25 cellular contexts compared by ENCODE assay signal in genomic region chr12:93279849-93280412, GRCh38.
DNase-seq lines count a peak whose midpoint lies in the region; ATAC-seq, FAIRE-seq and TF ChIP-seq lines count a peak whose summit lies in the region.
"Had no signal": no experiment of that assay in that cellular context is flagged by ENCODE, and none has a peak within 500 bp of the region (broad histone marks: within the 10 kb centered on the region; RNA-seq: fewer than 3 reads in every experiment).

No MANE protein-coding gene starts in this region.

- no peaks in the 10 kb centered on the region for H3K27me3 ChIP-seq in pancreas
- no peaks in the 10 kb centered on the region for H3K27me3 ChIP-seq in ovary
- H3K27me3 ChIP-seq in body of pancreas = no peaks in the 10 kb centered on the region
- H3K27me3 ChIP-seq: gastrocnemius medialis, neutrophil, upper lobe of left lung had no signal

- TF ChIP-seq EP300 in ovary (IDR thresholded peaks at IDR 0.05) = no peak

- H3K27me3 Mint-ChIP-seq in endothelial cell (ENCODE audit: unreplicated experiment) = peaks cover 4% of the 10 kb centered on the region
- H3K27me3 Mint-ChIP-seq: activated naive CD4-positive, alpha-beta T cell treated with anti-CD3 and anti-CD28 coated beads, Interleukin-2, amount 50 U/mL, for 24 hours; stimulated activated naive CD8-positive, alpha-beta T cell treated with anti-CD3 and anti-CD28 coated beads, Interleukin-15, Interleukin-2, amounts not matched to agents 100 ng/mL and 50 ng/mL, for 24 hours had no signal

- ATAC-seq in left ventricle myocardium superior = peak; percentile 36
- ATAC-seq in left cardiac atrium = no peak
- no peak for ATAC-seq in pancreas
- ATAC-seq in body of pancreas = no peak
- ATAC-seq: activated CD4-positive, CD25-positive, alpha-beta regulatory T cell treated with anti-CD3 and anti-CD28 coated beads, Interleukin-2, amount 50 U/mL, for 24 hours; right cardiac atrium had no signal

- H3K4me3 ChIP-seq in pancreas (no peak overlapping the region), ovary (no peak overlapping the region), body of pancreas (no peak overlapping the region)
- H3K4me3 ChIP-seq: gastrocnemius medialis, upper lobe of left lung had no signal

- H3K27ac ChIP-seq in pancreas (no peak overlapping the region), ovary (no peak overlapping the region), body of pancreas (no peak overlapping the region)
- H3K27ac ChIP-seq: epithelial cell of prostate, gastrocnemius medialis, neutrophil, upper lobe of left lung had no signal

- H3K9me3 ChIP-seq in pancreas (no peaks in the 10 kb centered on the region), ovary (no peaks in the 10 kb centered on the region), body of pancreas (no peaks in the 10 kb centered on the region)
- H3K9me3 ChIP-seq: gastrocnemius medialis, neutrophil, upper lobe of left lung had no signal

- peaks cover 15% of the 10 kb centered on the region for H3K4me1 Mint-ChIP-seq in endothelial cell (ENCODE audit: unreplicated experiment)
- H3K4me1 Mint-ChIP-seq: activated naive CD4-positive, alpha-beta T cell treated with anti-CD3 and anti-CD28 coated beads, Interleukin-2, amount 50 U/mL, for 24 hours; CD4-positive, alpha-beta memory T cell had no signal

- H3K36me3 ChIP-seq in pancreas (no peaks in the 10 kb centered on the region), ovary (no peaks in the 10 kb centered on the region), body of pancreas (replicated peaks in 1 of 2; ENCODE audit: insufficient read depth in 1 of 2, low read depth in 2 of 2) (no peaks in the 10 kb centered on the region)
- H3K36me3 ChIP-seq: gastrocnemius medialis, neutrophil, upper lobe of left lung had no signal

- no peak for TF ChIP-seq CTCF in endothelial cell (IDR thresholded peaks at IDR 0.05; ENCODE audit: unreplicated experiment)
- TF ChIP-seq CTCF in pancreas (IDR thresholded peaks at IDR 0.05) = no peak
- TF ChIP-seq CTCF in ovary (IDR thresholded peaks at IDR 0.05) = no peak
- no peak for TF ChIP-seq CTCF in body of pancreas (IDR thresholded peaks at IDR 0.05)

- TF ChIP-seq POLR2A in ovary (IDR thresholded peaks at IDR 0.05) = no peak
- no peak for TF ChIP-seq POLR2A in body of pancreas (IDR thresholded peaks at IDR 0.05)

- intact Hi-C loops in left ventricle myocardium superior (cut with micrococcal nuclease) = no loop called here
- intact Hi-C loops in left cardiac atrium (cut with DNase I) = no loop called here
- intact Hi-C loops in pancreas (cut with DNase I) = no loop called here
- intact Hi-C loops in ovary (cut with DNase I) = no loop called here
- intact Hi-C loops in body of pancreas (cut with DNase I) = no loop called here

- peak overlapping the region; percentile 0 for H3K27ac Mint-ChIP-seq in endothelial cell (ENCODE audit: unreplicated experiment)
- H3K27ac Mint-ChIP-seq: activated naive CD4-positive, alpha-beta T cell treated with anti-CD3 and anti-CD28 coated beads, Interleukin-2, amount 50 U/mL, for 24 hours; CD4-positive, alpha-beta memory T cell; stimulated activated naive CD8-positive, alpha-beta T cell treated with anti-CD3 and anti-CD28 coated beads, Interleukin-15, Interleukin-2, amounts not matched to agents 100 ng/mL and 50 ng/mL, for 24 hours; T-helper 2 cell treated with Interferon-gamma antibody and Interleukin-4, amounts not matched to agents 5 μg/mL and 100 μg/mL, for 36 hours had no signal

- no peak for FAIRE-seq in pancreas (lab: Jason Lieb, UNC)
- FAIRE-seq: H1 had no signal

- 60 to 73% methylated on average over 2 of the region's 2 CpGs for WGBS in pancreas, 2 donors
- WGBS in ovary, 3 donors = 22 to 38% (median 25%) methylated on average over 2 of the region's 2 CpGs
- WGBS in body of pancreas, 2 donors = 39 to 49% methylated on average over 2 of the region's 2 CpGs

- H3K4me3 Mint-ChIP-seq in endothelial cell (ENCODE audit: unreplicated experiment) = peak overlapping the region; percentile 51
- H3K4me3 Mint-ChIP-seq: activated naive CD4-positive, alpha-beta T cell treated with anti-CD3 and anti-CD28 coated beads, Interleukin-2, amount 50 U/mL, for 24 hours; CD4-positive, alpha-beta memory T cell; stimulated activated naive CD8-positive, alpha-beta T cell treated with anti-CD3 and anti-CD28 coated beads, Interleukin-15, Interleukin-2, amounts not matched to agents 100 ng/mL and 50 ng/mL, for 24 hours; T-helper 2 cell treated with Interferon-gamma antibody and Interleukin-4, amounts not matched to agents 5 μg/mL and 100 μg/mL, for 36 hours had no signal

- DNase-seq in left ventricle myocardium superior (no peak), left cardiac atrium (no peak), NCI-H2196 (lab: John Stamatoyannopoulos, UW; ENCODE audit: unreplicated experiment) (peak; percentile 30), endothelial cell (ENCODE audit: low spot score) (peak; percentile 8), pancreas (no peak), ovary (no peak), medulla oblongata (ENCODE audit: extremely low spot score) (no peak), body of pancreas (no peak)
- DNase-seq: activated T-cell treated with anti-CD3 and anti-CD28 coated beads, Interleukin-2, amount 50 U/mL, for 48 hours; CD4-positive, alpha-beta memory T cell; gastrocnemius medialis; Karpas-422; left colon; NCI-H1092; NCI-H2227 treated with DMSO at 0.1 percent for 48 hours; right cardiac atrium; SIG-M5; upper lobe of left lung had no signal

- H3K4me1 ChIP-seq in pancreas (no peaks in the 10 kb centered on the region), ovary (ENCODE audit: insufficient read depth) (no peaks in the 10 kb centered on the region), body of pancreas (no peaks in the 10 kb centered on the region)
- H3K4me1 ChIP-seq: upper lobe of left lung had no signal

- no peaks in the 10 kb centered on the region for H3K9me3 Mint-ChIP-seq in endothelial cell (ENCODE audit: unreplicated experiment)
- H3K9me3 Mint-ChIP-seq: activated naive CD4-positive, alpha-beta T cell treated with anti-CD3 and anti-CD28 coated beads, Interleukin-2, amount 50 U/mL, for 24 hours; stimulated activated naive CD8-positive, alpha-beta T cell treated with anti-CD3 and anti-CD28 coated beads, Interleukin-15, Interleukin-2, amounts not matched to agents 100 ng/mL and 50 ng/mL, for 24 hours; T-helper 2 cell treated with Interferon-gamma antibody and Interleukin-4, amounts not matched to agents 5 μg/mL and 100 μg/mL, for 36 hours had no signal

- no peaks in the 10 kb centered on the region for H3K36me3 Mint-ChIP-seq in endothelial cell (ENCODE audit: low read depth, unreplicated experiment)
- H3K36me3 Mint-ChIP-seq: activated naive CD4-positive, alpha-beta T cell treated with anti-CD3 and anti-CD28 coated beads, Interleukin-2, amount 50 U/mL, for 24 hours; CD4-positive, alpha-beta memory T cell had no signal

Comparison
In these comparisons a context has a peak if more than half of its experiments do, and no peak if none do; other contexts are left out.
1. DNase-seq: peak in NCI-H2196 (single experiment) and endothelial cell (single experiment); none in left ventricle myocardium superior (single experiment), left cardiac atrium (single experiment), pancreas (0 of 6), ovary (0 of 5), medulla oblongata (single experiment) and body of pancreas (0 of 4).